ENCODE assay signal across 1 cellular context in genomic region chr4:74166823-74167222, GRCh38.
TF ChIP-seq lines count a peak whose summit lies in the region.

No MANE protein-coding gene starts in this region.

TF ChIP-seq in GM12878, 131 proteins besides CTCF, POLR2A, EP300 and RAD21:
- TF ChIP-seq POLR2AphosphoS5 (IDR thresholded peaks at IDR 0.05; ENCODE audit: low read length) (peak; percentile 44; the same call in 1 of the 2 replicates), FOXM1 (IDR thresholded peaks at IDR 0.05; ENCODE audit: low read depth, low read length) (no peak), IKZF2 (IDR thresholded peaks at IDR 0.05) (no peak)
